Comparison of ENCODE assay signal across 2 cellular contexts in genomic region chrX:13932416-13932815, GRCh38.
TF ChIP-seq lines count a peak whose summit lies in the region.

No MANE protein-coding gene starts in this region.

TF ChIP-seq in A549, 52 proteins besides CTCF, POLR2A, EP300 and RAD21 (continued from another document):
- no peak for TF ChIP-seq JUN (IDR thresholded peaks at IDR 0.05)
- TF ChIP-seq GATA3 (IDR thresholded peaks at IDR 0.05; ENCODE audit: borderline replicate concordance): no peak

TF ChIP-seq in GM23338, 12 proteins besides CTCF, POLR2A, EP300 and RAD21 (continued from another document):
- no peak for TF ChIP-seq JUNB (IDR thresholded peaks at IDR 0.05; ENCODE audit: unreplicated experiment)
